ENCODE assay signal across 8 cellular contexts in the genomic region with DNA sequence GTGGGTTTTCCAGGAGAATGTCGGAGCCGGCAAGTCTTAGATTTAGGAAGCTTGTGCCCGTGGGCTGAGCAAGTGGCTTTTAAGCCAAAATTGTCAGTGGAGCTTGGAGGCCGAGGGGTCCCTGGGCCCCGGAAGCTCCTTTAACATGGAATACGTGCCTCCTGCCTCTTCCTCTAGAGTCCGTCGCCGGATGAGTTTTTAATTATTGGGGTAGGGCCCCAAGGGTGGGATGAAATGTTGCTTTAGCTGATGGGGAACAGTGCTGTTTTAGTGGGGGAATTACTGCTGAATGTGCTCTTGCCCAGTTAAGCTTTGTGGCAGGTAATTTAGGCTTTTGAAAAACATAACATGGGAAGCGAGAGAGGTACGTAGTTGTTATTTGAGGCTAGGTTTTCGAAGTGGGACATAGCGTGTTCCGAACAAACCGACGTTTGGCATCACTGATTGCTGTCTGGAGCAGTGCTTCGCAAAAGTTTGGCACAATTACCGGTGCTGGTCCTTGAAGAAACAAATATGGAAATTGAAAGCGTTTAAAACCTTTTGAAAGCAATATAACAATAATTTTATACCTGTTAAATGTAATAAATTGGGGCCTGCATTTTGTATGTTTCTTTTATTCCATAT. TPM values are rescaled to one million over a fixed set of nuclear protein-coding genes. Genes with fewer than 3 reads are reported as not detected.
A peak's percentile ranks its signal among the peaks of the same experiment; 100 is the strongest.
DNase-seq lines count a peak whose midpoint lies in the region; ATAC-seq and TF ChIP-seq lines count a peak whose summit lies in the region.

No MANE protein-coding gene starts in this region.

- H3K36me3 ChIP-seq in heart left ventricle, result peaks cover 0 to 44% (median 43%) of the 10 kb centered on the region in 9 donors

- H3K27ac ChIP-seq in heart left ventricle, result peak overlapping the region; percentile 81 to 95 (median 88)

- in situ Hi-C loops in GM13977 (cut with MboI; ENCODE audit: low pct_unique_long_range_greater_than_20kb, low sequenced_read_pairs, unreplicated experiment), result no loop called here

- ATAC-seq in GM21515 (IDR thresholded peaks at IDR 0.05; ENCODE audit: unreplicated experiment), result peak; percentile 6
- ATAC-seq in activated CD8-positive, alpha-beta T cell treated with anti-CD3 and anti-CD28 coated beads for 36 hours, result no peak
- peak in 2 of 4 donors; percentile 31 to 43 for ATAC-seq in heart left ventricle
- ATAC-seq in sciatic nerve, result peak; percentile 4

- TF ChIP-seq CTCF in activated CD8-positive, alpha-beta T cell treated with anti-CD3 and anti-CD28 coated beads for 36 hours (IDR thresholded peaks at IDR 0.05), result no peak
- no peak for TF ChIP-seq CTCF in heart left ventricle (IDR thresholded peaks at IDR 0.05)
- no peak for TF ChIP-seq CTCF in GM13977 (IDR thresholded peaks at IDR 0.05; ENCODE audit: extremely low read depth, insufficient read depth, missing control alignments)

- CTCF ChIA-PET in activated CD8-positive, alpha-beta T cell treated with anti-CD3 and anti-CD28 coated beads for 36 hours (lab: Charles Lee), result interaction anchor here (0.7 to 2.7 kb wide), 20 partner anchors 9 to 349 kb away, joined by 3 to 25 read pairs (median 4); a partner anchor contains a TSS

- no peaks in the 10 kb centered on the region for H3K27me3 Mint-ChIP-seq in activated CD8-positive, alpha-beta T cell treated with anti-CD3 and anti-CD28 coated beads for 36 hours

- H3K9me3 Mint-ChIP-seq in activated CD8-positive, alpha-beta T cell treated with anti-CD3 and anti-CD28 coated beads for 36 hours, result no peaks in the 10 kb centered on the region

- no peaks in the 10 kb centered on the region for H3K27me3 ChIP-seq in heart left ventricle

- TF ChIP-seq POLR2A in heart left ventricle (IDR thresholded peaks at IDR 0.05), result no peak

- H3K27ac Mint-ChIP-seq in activated CD8-positive, alpha-beta T cell treated with anti-CD3 and anti-CD28 coated beads for 36 hours, result peak overlapping the region; percentile 99

- DNase-seq in AG08395 (ENCODE audit: low spot score) (peak; percentile 28), heart left ventricle (no peak), sciatic nerve (ENCODE audit: low spot score) (no peak), GM13977 (ENCODE audit: low spot score) (no peak), NCI-H1930 (lab: John Stamatoyannopoulos, UW) (no peak)
- DNase-seq in activated CD8-positive, alpha-beta T cell treated with anti-CD3 and anti-CD28 coated beads for 36 hours, result no peak
- DNase-seq in stimulated activated naive CD4-positive, alpha-beta T cell (lab: John Stamatoyannopoulos, UW), result no peak

- 0 to 1% (median 0%) methylated on average over 18 to 19 of the region's 19 CpGs for WGBS in heart left ventricle, 4 donors

- H3K4me3 Mint-ChIP-seq in activated CD8-positive, alpha-beta T cell treated with anti-CD3 and anti-CD28 coated beads for 36 hours, result peak overlapping the region; percentile 99

- POLR2A ChIA-PET in activated CD8-positive, alpha-beta T cell treated with anti-CD3 and anti-CD28 coated beads for 36 hours (lab: Charles Lee), result interaction anchor here (0.6 to 2.7 kb wide), 16 partner anchors 9 to 513 kb away, joined by 3 to 30 read pairs (median 4); a partner anchor contains a TSS

- peaks cover 35% of the 10 kb centered on the region for H3K4me1 Mint-ChIP-seq in activated CD8-positive, alpha-beta T cell treated with anti-CD3 and anti-CD28 coated beads for 36 hours (ENCODE audit: low read depth)

- no peaks in the 10 kb centered on the region for H3K9me3 ChIP-seq in heart left ventricle

- peak overlapping the region; percentile 65 to 98 (median 77) for H3K4me3 ChIP-seq in heart left ventricle

- intact Hi-C loops in activated CD8-positive, alpha-beta T cell treated with anti-CD3 and anti-CD28 coated beads for 36 hours (cut with micrococcal nuclease), result no loop called here
- intact Hi-C loops in heart left ventricle (cut with DNase I) (loop anchor here in 6 of 10 donors (2.0 to 5.0 kb wide), 6 partner anchors 40 to 520 kb away; a partner anchor contains a TSS), sciatic nerve (cut with DNase I) (no loop called here)

- peaks cover 59% of the 10 kb centered on the region for H3K36me3 Mint-ChIP-seq in activated CD8-positive, alpha-beta T cell treated with anti-CD3 and anti-CD28 coated beads for 36 hours (ENCODE audit: low read depth)

- H3K4me1 ChIP-seq in heart left ventricle, result peaks cover 7 to 49% (median 30%) of the 10 kb centered on the region in 12 donors

RNA-seq across cellular contexts. Expression of a gene that starts 0.8 kb away (rescaled TPM):
- 1,000 to 10,000 TPM; 1,782 to 1,792 TPM for total RNA-seq in activated CD8-positive, alpha-beta T cell treated with anti-CD3 and anti-CD28 coated beads for 36 hours
- total RNA-seq in heart left ventricle, result 100 to 1,000 TPM; 463 to 779 (median 580) TPM
- 1,000 to 10,000 TPM; 1,040 to 1,711 TPM for polyA plus RNA-seq in heart left ventricle
- 780 TPM for total RNA-seq in sciatic nerve

RNA-seq across cellular contexts. Expression of a gene that starts 47.7 kb away (rescaled TPM):
- total RNA-seq in activated CD8-positive, alpha-beta T cell treated with anti-CD3 and anti-CD28 coated beads for 36 hours, result 10 to 100 TPM; 25.7 to 27.9 TPM
- 10 to 100 TPM; 16.7 to 34.6 (median 27.3) TPM for total RNA-seq in heart left ventricle
- 10 to 100 TPM in 1 of 2 donors, 1 to 10 TPM in 1; 3.5 to 14.3 TPM for polyA plus RNA-seq in heart left ventricle
- total RNA-seq in sciatic nerve, result 77.7 TPM

Comparison
In these comparisons a context has a peak if more than half of its experiments do, and no peak if none do; other contexts are left out.
1. intact Hi-C loops: an anchor here in heart left ventricle (2.0 to 5.0 kb wide); none called in activated CD8-positive, alpha-beta T cell treated with anti-CD3 and anti-CD28 coated beads for 36 hours and sciatic nerve.